ENCODE assay signal across 8 cellular contexts in genomic region chr4:108492816-108493595, GRCh38.
DNase-seq lines count a peak whose midpoint lies in the region; ATAC-seq and TF ChIP-seq lines count a peak whose summit lies in the region.

No MANE protein-coding gene starts in this region.

- H3K27me3 ChIP-seq in CD4-positive, alpha-beta T cell (ENCODE audit: control insufficient read depth, insufficient read depth, low read length), result no peaks in the 10 kb centered on the region
- no peaks in the 10 kb centered on the region for H3K27me3 ChIP-seq in HCT116 (ENCODE audit: insufficient read depth, low read length)
- H3K27me3 ChIP-seq in iPS DF 6.9 (ENCODE audit: control insufficient read depth, insufficient read depth, low read length), result no peaks in the 10 kb centered on the region
- H3K27me3 ChIP-seq in tibial nerve, result no peaks in the 10 kb centered on the region

- peak; percentile 69 for TF ChIP-seq RAD21 in HCT116 (IDR thresholded peaks at IDR 0.05; ENCODE audit: low read depth)

- peaks cover 13% of the 10 kb centered on the region for H3K9me3 Mint-ChIP-seq in CD4-positive, alpha-beta T cell

- DNase-seq in CD4-positive, alpha-beta T cell, result peak in 5 of 10 experiments; percentile 4 to 33 (median 13)
- DNase-seq in HCT116 (ENCODE audit: low read depth, low spot score) (peak; percentile 21), iPS DF 6.9 (ENCODE audit: low read depth, low spot score) (peak; percentile 64), tibial nerve (ENCODE audit: low spot score in 2 of 2) (no peak), DMS79 treated with DMSO at 0.1 percent for 48 hours (lab: John Stamatoyannopoulos, UW) (no peak)
- DNase-seq in activated CD4-positive, alpha-beta T cell treated with anti-CD3 and anti-CD28 coated beads, Interleukin-2, amount 50 U/mL, for 48 hours, result peak; percentile 45 to 54

- no peaks in the 10 kb centered on the region for H3K79me2 ChIP-seq in HCT116 (ENCODE audit: insufficient read depth, low read length)

- no peak overlapping the region for H3K4me2 ChIP-seq in HCT116 (ENCODE audit: low read length)

- H3K36me3 Mint-ChIP-seq in CD4-positive, alpha-beta T cell (ENCODE audit: low read depth), result peaks cover 14% of the 10 kb centered on the region

- no peak for ATAC-seq in CD4-positive, alpha-beta T cell (ENCODE audit: poor library complexity)
- ATAC-seq in HCT116, result peak; percentile 100
- no peak for ATAC-seq in activated CD4-positive, CD25-positive, alpha-beta regulatory T cell treated with anti-CD3 and anti-CD28 coated beads, Interleukin-2, amount 50 U/mL, for 24 hours
- no peak for ATAC-seq in GM21423 (IDR thresholded peaks at IDR 0.05; ENCODE audit: unreplicated experiment)

- H3K4me1 Mint-ChIP-seq in CD4-positive, alpha-beta T cell (ENCODE audit: low read depth), result peaks cover 5% of the 10 kb centered on the region

- CTCF ChIA-PET in CD4-positive, alpha-beta T cell (lab: Charles Lee), result interaction anchor here (0.8 to 2.5 kb wide), 3 partner anchors 20 to 474 kb away, joined by 3 to 7 read pairs (median 4); no protein-coding TSS in a partner anchor
- CTCF ChIA-PET in HCT116 (lab: Charles Lee), result interaction anchor here (0.8 to 1.5 kb wide), 4 partner anchors 9 to 474 kb away, joined by 3 read pairs; no protein-coding TSS in a partner anchor

- H3K4me3 Mint-ChIP-seq in CD4-positive, alpha-beta T cell, result no peak overlapping the region

- POLR2A ChIA-PET in CD4-positive, alpha-beta T cell (lab: Charles Lee), result interaction anchor here (0.6 to 0.9 kb wide), 4 partner anchors 324 to 463 kb away, joined by 3 read pairs; partner anchors contain the start of gene LEF1
- POLR2A ChIA-PET in HCT116 (lab: Charles Lee), result no interaction called here

- H3K36me3 ChIP-seq in HCT116 (ENCODE audit: control insufficient read depth in 1 of 2, insufficient read depth in 2 of 2, low read length in 2 of 2), result no peaks in the 10 kb centered on the region
- H3K36me3 ChIP-seq in iPS DF 6.9 (ENCODE audit: control insufficient read depth, insufficient read depth, low read length), result no peaks in the 10 kb centered on the region
- no peaks in the 10 kb centered on the region for H3K36me3 ChIP-seq in tibial nerve

- WGBS in iPS DF 6.9 (ENCODE audit: insufficient coverage, insufficient read length), result no CpG with 5 or more reads among the region's 4 CpGs
- 72 to 90% methylated on average over 1 to 4 of the region's 4 CpGs for WGBS in tibial nerve, 2 donors

- no peak overlapping the region for H3K27ac Mint-ChIP-seq in CD4-positive, alpha-beta T cell

- TF ChIP-seq CTCF in CD4-positive, alpha-beta T cell (IDR thresholded peaks at IDR 0.05), result peak; percentile 31
- TF ChIP-seq CTCF in HCT116 (IDR thresholded peaks at IDR 0.05 in 2 of 3, conservative IDR thresholded peaks at IDR 0.05 in 1 of 3; ENCODE audit: borderline replicate concordance in 1 of 3, insufficient read depth in 1 of 3, low read depth in 2 of 3, low read length in 2 of 3) (peak; percentile 35 to 75 (median 73); a peak in 5 of 6 replicates), tibial nerve (IDR thresholded peaks at IDR 0.05) (no peak)

- H3K9ac ChIP-seq in HCT116 (ENCODE audit: low read length), result no peak overlapping the region

- TF ChIP-seq EP300 in tibial nerve (IDR thresholded peaks at IDR 0.05), result no peak

- peaks cover 16% of the 10 kb centered on the region for H3K9me3 ChIP-seq in CD4-positive, alpha-beta T cell (ENCODE audit: control insufficient read depth, low read length)
- H3K9me3 ChIP-seq in HCT116 (ENCODE audit: control insufficient read depth in 1 of 2, insufficient read depth in 1 of 2, low read depth in 1 of 2, low read length in 2 of 2) (no peaks in the 10 kb centered on the region), iPS DF 6.9 (ENCODE audit: control insufficient read depth, insufficient read depth, low read length) (no peaks in the 10 kb centered on the region), tibial nerve (peaks cover 0 to 40% (median 6%) of the 10 kb centered on the region in 4 donors)

- no peaks in the 10 kb centered on the region for H3K9me2 ChIP-seq in HCT116 (ENCODE audit: insufficient read depth)

- RAD21 ChIA-PET in HCT116 (lab: Charles Lee; ENCODE audit: low non-redundant PET in 1 of 2, low total read pairs in 2 of 2, uncharacterized antibody in 2 of 2, unreplicated experiment in 2 of 2), result interaction anchor here in 1 of 2 experiments (0.5 kb wide), 1 partner anchor 475 kb away, joined by 3 read pairs; no protein-coding TSS in a partner anchor

- no peaks in the 10 kb centered on the region for H3K4me1 ChIP-seq in HCT116 (ENCODE audit: control insufficient read depth in 1 of 2, insufficient read depth in 2 of 2, low read length in 2 of 2)
- no peaks in the 10 kb centered on the region for H3K4me1 ChIP-seq in iPS DF 6.9 (ENCODE audit: control insufficient read depth, insufficient read depth, low read length)
- H3K4me1 ChIP-seq in tibial nerve, result no peaks in the 10 kb centered on the region

- no peak for TF ChIP-seq POLR2A in HCT116 (IDR thresholded peaks at IDR 0.05; ENCODE audit: borderline replicate concordance, extremely low read depth, insufficient read depth, insufficient read length)
- TF ChIP-seq POLR2A in tibial nerve (IDR thresholded peaks at IDR 0.05), result no peak

- H3K27ac ChIP-seq in CD4-positive, alpha-beta T cell (ENCODE audit: low read depth, low read length), result no peak overlapping the region
- H3K27ac ChIP-seq in HCT116 (ENCODE audit: low read depth, low read length) (no peak overlapping the region), iPS DF 6.9 (ENCODE audit: low read length) (no peak overlapping the region), tibial nerve (no peak overlapping the region)

- BruUV-seq in HCT116 (replicated peaks; lab: Mats Ljungman, UMichigan), result no TSS peak

- intact Hi-C loops in CD4-positive, alpha-beta T cell (cut with DNase I, micrococcal nuclease), result no loop called here
- intact Hi-C loops in HCT116 (cut with micrococcal nuclease), result loop anchor here (1.0 to 2.0 kb wide), 2 partner anchors 433 to 474 kb away; no protein-coding TSS in a partner anchor

- H2AFZ ChIP-seq in HCT116 (ENCODE audit: low read depth, low read length, poor library complexity, severe bottlenecking), result no peak overlapping the region

- no peak overlapping the region for H3K4me3 ChIP-seq in HCT116 (replicated peaks in 1 of 2; ENCODE audit: low read depth in 1 of 2, low read length in 2 of 2)
- no peak overlapping the region for H3K4me3 ChIP-seq in iPS DF 6.9 (ENCODE audit: low read length)
- no peak overlapping the region for H3K4me3 ChIP-seq in tibial nerve

- no peaks in the 10 kb centered on the region for H4K20me1 ChIP-seq in HCT116 (ENCODE audit: insufficient read depth)

- no peaks in the 10 kb centered on the region for H3K27me3 Mint-ChIP-seq in CD4-positive, alpha-beta T cell

TF ChIP-seq in HCT116, 20 proteins besides CTCF, POLR2A, EP300 and RAD21 (continues in another document):
- TF ChIP-seq, protein P1, sequence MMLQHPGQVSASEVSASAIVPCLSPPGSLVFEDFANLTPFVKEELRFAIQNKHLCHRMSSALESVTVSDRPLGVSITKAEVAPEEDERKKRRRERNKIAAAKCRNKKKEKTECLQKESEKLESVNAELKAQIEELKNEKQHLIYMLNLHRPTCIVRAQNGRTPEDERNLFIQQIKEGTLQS (IDR thresholded peaks at IDR 0.05), result no peak
- no peak for TF ChIP-seq POLR2AphosphoS5 (IDR thresholded peaks at IDR 0.05; ENCODE audit: low read depth, low read length)
- TF ChIP-seq EGR1 (IDR thresholded peaks at IDR 0.05; ENCODE audit: low read depth), result no peak
- TF ChIP-seq ZBTB33 (IDR thresholded peaks at IDR 0.05; ENCODE audit: extremely low read depth, insufficient replicate concordance, low read length), result no peak
- no peak for TF ChIP-seq ZFX (IDR thresholded peaks at IDR 0.05)
- no peak for TF ChIP-seq YY1 (IDR thresholded peaks at IDR 0.05; ENCODE audit: extremely low read depth, insufficient replicate concordance, low read depth, low read length)
- no peak for TF ChIP-seq REST (IDR thresholded peaks at IDR 0.05; ENCODE audit: low read depth)
- no peak for TF ChIP-seq ELF1 (IDR thresholded peaks at IDR 0.05; ENCODE audit: borderline replicate concordance, low read depth)
- no peak for TF ChIP-seq EZH2 (IDR thresholded peaks at IDR 0.05)

Comparison
In these comparisons a context has a peak if more than half of its experiments do, and no peak if none do; other contexts are left out.
1. DNase-seq: peak in HCT116 (single experiment), activated CD4-positive, alpha-beta T cell treated with anti-CD3 and anti-CD28 coated beads, Interleukin-2, amount 50 U/mL, for 48 hours (2 of 2) and iPS DF 6.9 (single experiment); none in tibial nerve (0 of 2) and DMS79 treated with DMSO at 0.1 percent for 48 hours (single experiment).
2. CTCF ChIP-seq: peak in CD4-positive, alpha-beta T cell (single experiment) and HCT116 (3 of 3); none in tibial nerve (0 of 5).